Comparison of ENCODE assay signal across 16 cellular contexts in genomic region chr18:669077-669476, GRCh38. TPM values are rescaled to one million over a fixed set of nuclear protein-coding genes. Genes with fewer than 3 reads are reported as not detected.
DNase-seq lines count a peak whose midpoint lies in the region; ATAC-seq, FAIRE-seq and TF ChIP-seq lines count a peak whose summit lies in the region.
"Had no signal": no experiment of that assay in that cellular context is flagged by ENCODE, and none has a peak within 500 bp of the region (broad histone marks: within the 10 kb centered on the region; RNA-seq: fewer than 3 reads in every experiment).

No MANE protein-coding gene starts in this region.

- POLR2A ChIA-PET in GM12878 (lab: Charles Lee): no interaction called here

- no peaks in the 10 kb centered on the region; the same call in 2 of the 3 replicates for H3K9me3 ChIP-seq in GM12878 (replicated peaks; ENCODE audit: control insufficient read depth, insufficient read depth, low read length)
- H3K9me3 ChIP-seq in body of pancreas: no peaks in the 10 kb centered on the region
- H3K9me3 ChIP-seq: A549, BE2C had no signal

- peak; percentile 45 for ATAC-seq in stimulated activated naive CD8-positive, alpha-beta T cell treated with anti-CD3 and anti-CD28 coated beads, Interleukin-15, amount 100 ng/mL, for 72 hours
- no peak for ATAC-seq in stimulated activated naive CD8-positive, alpha-beta T cell treated with anti-CD3 and anti-CD28 coated beads, Interleukin-15, Interleukin-2, amounts not matched to agents 100 U/mL and 50 U/mL, for 24 hours
- ATAC-seq in GM12878 (peak; percentile 53), sciatic nerve (peak; percentile 20), GM19023 (IDR thresholded peaks at IDR 0.05; ENCODE audit: unreplicated experiment) (no peak), body of pancreas (no peak)

- TF ChIP-seq RAD21 in GM12878 (IDR thresholded peaks at IDR 0.05; ENCODE audit: insufficient read depth, low read depth, low read length): no peak

- no peak for DNase-seq in stimulated activated naive CD8-positive, alpha-beta T cell treated with anti-CD3 and anti-CD28 coated beads, Interleukin-15, amount 100 ng/mL, for 72 hours
- no peak for DNase-seq in stimulated activated naive CD8-positive, alpha-beta T cell treated with anti-CD3 and anti-CD28 coated beads, Interleukin-15, Interleukin-2, amounts not matched to agents 100 U/mL and 50 U/mL, for 24 hours
- DNase-seq in GM12878 (ENCODE audit: low read depth, low spot score) (no peak), sciatic nerve (ENCODE audit: low spot score) (no peak), body of pancreas (no peak), G401 (ENCODE audit: low spot score) (no peak)
- DNase-seq: BE2C; CD4-positive, alpha-beta memory T cell; DMS79; GM23248 had no signal

- no peak overlapping the region for H3K4me2 ChIP-seq in GM12878 (ENCODE audit: control insufficient read depth, insufficient read depth)
- H3K4me2 ChIP-seq: A549 had no signal

- no peak overlapping the region for H3K27ac Mint-ChIP-seq in stimulated activated naive CD8-positive, alpha-beta T cell treated with anti-CD3 and anti-CD28 coated beads, Interleukin-15, amount 100 ng/mL, for 72 hours

- WGBS in GM12878 (ENCODE audit: insufficient coverage, insufficient replicate concordance, low lambda C conversion rate, missing lambda C conversion rate): 77% methylated on average over 6 of the region's 8 CpGs
- WGBS in body of pancreas, 2 donors: 95 to 96% methylated on average over 8 of the region's 8 CpGs

- no peak for FAIRE-seq in GM12878 (lab: Jason Lieb, UNC)
- FAIRE-seq: A549, G401.6, GM12892, H54 had no signal

- H3K9ac ChIP-seq in GM12878 (ENCODE audit: control insufficient read depth, insufficient read depth, low read length): no peak overlapping the region
- H3K9ac ChIP-seq: GM23248 had no signal

- H3K27me3 Mint-ChIP-seq in stimulated activated naive CD8-positive, alpha-beta T cell treated with anti-CD3 and anti-CD28 coated beads, Interleukin-15, amount 100 ng/mL, for 72 hours: no peaks in the 10 kb centered on the region
- H3K27me3 Mint-ChIP-seq: CD4-positive, alpha-beta memory T cell had no signal

- TF ChIP-seq POLR2A in GM12878 (IDR thresholded peaks at IDR 0.05; ENCODE audit: low read depth, low read length): no peak
- TF ChIP-seq POLR2A in body of pancreas (IDR thresholded peaks at IDR 0.05): no peak

- TF ChIP-seq CTCF in GM12878 (IDR thresholded peaks at IDR 0.05 in 2 of 3, conservative IDR thresholded peaks at IDR 0.05 in 1 of 3; ENCODE audit: control insufficient read depth in 2 of 3, extremely low read depth in 1 of 3, insufficient read depth in 1 of 3, low read depth in 3 of 3, low read length in 3 of 3) (no peak), body of pancreas (IDR thresholded peaks at IDR 0.05) (no peak)

- no peak overlapping the region for H3K4me3 Mint-ChIP-seq in stimulated activated naive CD8-positive, alpha-beta T cell treated with anti-CD3 and anti-CD28 coated beads, Interleukin-15, amount 100 ng/mL, for 72 hours
- H3K4me3 Mint-ChIP-seq: CD4-positive, alpha-beta memory T cell had no signal

- no peak overlapping the region for H3K27ac ChIP-seq in GM12878 (ENCODE audit: control insufficient read depth, insufficient read depth)
- no peak overlapping the region for H3K27ac ChIP-seq in body of pancreas
- H3K27ac ChIP-seq: A549, C4-2B, GM23248 had no signal

- no peak for TF ChIP-seq EP300 in GM12878 (IDR thresholded peaks at IDR 0.05; ENCODE audit: borderline replicate concordance in 1 of 2, control insufficient read depth in 1 of 2, low read depth in 2 of 2, low read length in 2 of 2)

- H3K9me3 Mint-ChIP-seq in stimulated activated naive CD8-positive, alpha-beta T cell treated with anti-CD3 and anti-CD28 coated beads, Interleukin-15, amount 100 ng/mL, for 72 hours: peaks cover 5 to 9% of the 10 kb centered on the region in 2 donors

- peaks cover 5% of the 10 kb centered on the region for H3K4me1 Mint-ChIP-seq in stimulated activated naive CD8-positive, alpha-beta T cell treated with anti-CD3 and anti-CD28 coated beads, Interleukin-15, amount 100 ng/mL, for 72 hours

- RAD21 ChIA-PET in GM12878 (lab: Charles Lee; ENCODE audit: unreplicated experiment): interaction anchor here (0.7 kb wide), 1 partner anchor 9 kb away, joined by 3 read pairs; no protein-coding TSS in a partner anchor

- H3K4me1 ChIP-seq in GM12878 (ENCODE audit: control insufficient read depth, insufficient read depth, low read length): no peaks in the 10 kb centered on the region; the same call in 1 of the 2 replicates
- H3K4me1 ChIP-seq in body of pancreas: no peaks in the 10 kb centered on the region
- H3K4me1 ChIP-seq: BE2C had no signal

- no peaks in the 10 kb centered on the region for H4K20me1 ChIP-seq in GM12878 (ENCODE audit: control insufficient read depth, insufficient read depth)

- intact Hi-C loops in GM12878 (cut with micrococcal nuclease; ENCODE audit: unreplicated experiment): no loop called here
- intact Hi-C loops in sciatic nerve (cut with DNase I): no loop called here
- intact Hi-C loops in body of pancreas (cut with DNase I): no loop called here

- H3K4me3 ChIP-seq in GM12878 (no peak overlapping the region), body of pancreas (no peak overlapping the region)
- H3K4me3 ChIP-seq: A549, GM23248 had no signal

- in situ Hi-C loops in GM12878 (cut with MboI): no loop called here
- in situ Hi-C loops in G401 (cut with HindIII; ENCODE audit: low sequenced_read_pairs): no loop called here

- SMC1A ChIA-PET in GM12878 (lab: Charles Lee; ENCODE audit: uncharacterized antibody, unreplicated experiment): interaction anchor here (1.4 kb wide), 1 partner anchor 161 kb away, joined by 4 read pairs; no protein-coding TSS in a partner anchor

- no peak overlapping the region for H2AFZ ChIP-seq in GM12878 (ENCODE audit: control insufficient read depth, low read depth, low read length)
- H2AFZ ChIP-seq: GM23248 had no signal

- peaks cover 8% of the 10 kb centered on the region for H3K79me2 ChIP-seq in GM12878 (ENCODE audit: control insufficient read depth, insufficient read depth, low read length)

- H3K36me3 ChIP-seq in GM12878 (ENCODE audit: control insufficient read depth in 2 of 2, insufficient read depth in 2 of 2, low read length in 1 of 2): peaks cover 17 to 33% of the 10 kb centered on the region in 2 experiments
- peaks cover 0 to 12% of the 10 kb centered on the region in 2 donors for H3K36me3 ChIP-seq in body of pancreas (replicated peaks in 1 of 2; ENCODE audit: insufficient read depth in 1 of 2, low read depth in 2 of 2)

- no TSS peak for BruUV-seq in GM12878 (replicated peaks; lab: Mats Ljungman, UMichigan)

- H3K27me3 ChIP-seq in GM12878 (replicated peaks in 1 of 2; ENCODE audit: control insufficient read depth in 2 of 2, insufficient read depth in 2 of 2, low read length in 1 of 2) (no peaks in the 10 kb centered on the region), body of pancreas (no peaks in the 10 kb centered on the region)
- H3K27me3 ChIP-seq: BE2C had no signal

- CTCF ChIA-PET in GM12878 (lab: Yijun Ruan, JAX): no interaction called here

TF ChIP-seq in GM12878, 131 proteins besides CTCF, POLR2A, EP300 and RAD21 (continues in another document):
- no peak for TF ChIP-seq KLF5 (IDR thresholded peaks at IDR 0.05; ENCODE audit: partially characterized antibody)

RNA-seq across cellular contexts. Expression of gene TYMS, which starts 11.6 kb away (rescaled TPM):
- 16.5 and 22.8 TPM in 2 replicates for total RNA-seq in GM12878 (2013; cell fraction: nucleolus; rRNA removed)
- total RNA-seq in GM12878 (2014; rRNA removed) (65.8 and 74.4 TPM in 2 replicates), GM12878 (2014; rRNA removed; fragmentation: Illumina TruSeq; extraction: Trizol) (34.8 and 38.6 TPM in 2 replicates), GM12878 (2021) (219 and 224 TPM in 2 replicates), sciatic nerve (1.8 TPM), body of pancreas (1 to 10 TPM; 1.8 to 7.6 TPM)
- 146 TPM for polyA plus RNA-seq in GM12878 (2011; ENCODE audit: low read depth)
- polyA plus RNA-seq in GM12878 (2011; rRNA removed) (221 and 263 TPM in 2 replicates), GM12878 (2014; fragmentation: Illumina TruSeq; extraction: Trizol) (250 and 297 TPM in 2 replicates), GM12878 (2014; fragmentation: Nextera tagmentation; extraction: Ambion mirVana) (100 to 1,000 TPM; 157 to 197 TPM), GM12878 (2014; rRNA removed) (200 and 218 TPM in 2 replicates), GM12878 (2016; fragmentation: Nextera tagmentation; extraction: Ambion mirVana) (100 to 1,000 TPM; 516 to 524 TPM)
- polyA plus RNA-seq in GM12878 (2011; cell fraction: cytosol; rRNA removed): 355 and 416 TPM in 2 replicates
- polyA plus RNA-seq in GM12878 (2011; cell fraction: nucleus; rRNA removed): 161 and 172 TPM in 2 replicates
- polyA plus RNA-seq in GM12878 (2012): 162 and 194 TPM in 2 replicates
- polyA minus RNA-seq in GM12878 (2011; rRNA and poly(A)+ RNA removed): 294 and 415 TPM in 2 replicates
- polyA minus RNA-seq in GM12878 (2011; cell fraction: cytosol; rRNA and poly(A)+ RNA removed): 127 and 151 TPM in 2 replicates
- polyA minus RNA-seq in GM12878 (2011; cell fraction: nucleus; rRNA and poly(A)+ RNA removed): 39.3 and 69.0 TPM in 2 replicates
- 136 and 166 TPM in 2 replicates for total RNA-seq in G401 (2014; rRNA removed; shearing (Covaris generic))
- total RNA-seq: CD4-positive, alpha-beta memory T cell had no signal

RNA-seq across cellular contexts. Expression of gene ENOSF1, which starts 43.4 kb away (rescaled TPM):
- 0.86 and 0.88 TPM in 2 replicates for total RNA-seq in GM12878 (2013; cell fraction: nucleolus; rRNA removed)
- total RNA-seq in GM12878 (2014; rRNA removed) (26.3 and 28.9 TPM in 2 replicates), GM12878 (2014; rRNA removed; fragmentation: Illumina TruSeq; extraction: Trizol) (23.5 and 26.2 TPM in 2 replicates), GM12878 (2021) (40.0 and 43.3 TPM in 2 replicates), sciatic nerve (81.3 TPM), body of pancreas (10 to 100 TPM; 59.7 to 62.3 TPM)
- polyA plus RNA-seq in GM12878 (2011; ENCODE audit: low read depth): 21.1 TPM
- polyA plus RNA-seq in GM12878 (2011; rRNA removed) (27.6 and 30.7 TPM in 2 replicates), GM12878 (2014; fragmentation: Illumina TruSeq; extraction: Trizol) (40.0 and 43.5 TPM in 2 replicates), GM12878 (2014; fragmentation: Nextera tagmentation; extraction: Ambion mirVana) (10 to 100 TPM; 12.5 to 13.3 TPM), GM12878 (2014; rRNA removed) (30.4 and 31.3 TPM in 2 replicates), GM12878 (2016; fragmentation: Nextera tagmentation; extraction: Ambion mirVana) (10 to 100 TPM; 41.6 to 42.3 TPM)
- 23.2 and 23.7 TPM in 2 replicates for polyA plus RNA-seq in GM12878 (2011; cell fraction: cytosol; rRNA removed)
- 113 and 114 TPM in 2 replicates for polyA plus RNA-seq in GM12878 (2011; cell fraction: nucleus; rRNA removed)
- polyA plus RNA-seq in GM12878 (2012): 25.9 and 32.1 TPM in 2 replicates
- polyA minus RNA-seq in GM12878 (2011; rRNA and poly(A)+ RNA removed): 38.4 and 54.2 TPM in 2 replicates
- 16.7 and 19.4 TPM in 2 replicates for polyA minus RNA-seq in GM12878 (2011; cell fraction: cytosol; rRNA and poly(A)+ RNA removed)
- 41.5 and 64.3 TPM in 2 replicates for polyA minus RNA-seq in GM12878 (2011; cell fraction: nucleus; rRNA and poly(A)+ RNA removed)
- 57.1 and 88.7 TPM in 2 replicates for total RNA-seq in G401 (2014; rRNA removed; shearing (Covaris generic))

Comparison
In these comparisons a context has a peak if more than half of its experiments do, and no peak if none do; other contexts are left out.
1. ATAC-seq: peak in stimulated activated naive CD8-positive, alpha-beta T cell treated with anti-CD3 and anti-CD28 coated beads, Interleukin-15, amount 100 ng/mL, for 72 hours (single experiment), GM12878 (single experiment) and sciatic nerve (single experiment); none in stimulated activated naive CD8-positive, alpha-beta T cell treated with anti-CD3 and anti-CD28 coated beads, Interleukin-15, Interleukin-2, amounts not matched to agents 100 U/mL and 50 U/mL, for 24 hours (single experiment), GM19023 (single experiment) and body of pancreas (single experiment).